1 cellular context compared by ENCODE assay signal in the genomic region with DNA sequence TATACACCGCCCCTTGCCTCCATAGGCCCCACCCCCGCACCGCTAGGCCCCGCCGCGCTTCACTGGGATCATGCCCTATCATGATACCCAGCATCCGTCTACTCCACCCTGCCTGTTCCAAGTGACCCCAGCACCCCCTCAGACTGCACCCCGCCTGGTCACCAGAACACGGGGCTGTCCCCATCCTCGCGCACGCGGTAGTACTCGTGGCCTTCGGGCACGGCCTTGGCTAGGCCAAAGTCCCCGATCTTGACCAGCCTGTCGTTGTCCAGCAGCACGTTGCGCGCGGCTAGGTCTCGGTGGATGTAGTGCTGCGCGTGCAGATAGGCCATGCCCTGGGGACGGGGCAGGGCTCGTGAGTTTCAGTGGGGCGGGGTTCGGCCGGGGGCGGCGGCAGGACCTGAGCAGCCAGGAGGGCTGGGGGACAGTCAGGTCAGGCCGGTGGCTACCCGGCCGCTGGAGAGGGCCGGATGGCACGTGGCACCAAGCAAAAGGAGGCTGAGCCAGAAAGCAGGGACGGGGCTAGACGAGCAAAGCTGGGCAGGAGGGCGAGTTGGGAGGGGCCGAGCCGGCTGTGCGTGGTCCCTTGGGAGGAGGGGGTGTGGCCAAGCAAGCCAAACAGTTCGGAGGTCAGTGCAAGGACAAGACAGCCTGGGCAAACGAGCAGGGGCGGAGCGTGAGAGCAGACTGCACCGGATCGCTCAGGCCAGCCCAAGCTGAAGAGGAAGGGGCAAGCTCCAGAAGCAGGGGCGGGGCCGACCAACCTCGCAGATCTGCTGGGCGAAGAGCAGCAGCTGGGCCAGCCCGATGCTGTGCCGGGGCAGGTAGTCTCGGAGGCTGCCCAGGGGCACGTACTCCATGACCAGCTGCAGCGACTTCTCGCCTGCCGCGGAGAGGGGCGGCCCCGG.
TF ChIP-seq lines count a peak whose summit lies in the region.

No MANE protein-coding gene starts in this region.

TF ChIP-seq in GM23338, 12 proteins besides CTCF, POLR2A, EP300 and RAD21 (continued from another document):
- peak; percentile 55; the same call in 1 of the 2 replicates for TF ChIP-seq POLR2AphosphoS5 (IDR thresholded peaks at IDR 0.05; ENCODE audit: low read depth)
- TF ChIP-seq CREB1 (CRISPR knock-in tag; IDR thresholded peaks at IDR 0.05; ENCODE audit: low read depth), result no peak
- TF ChIP-seq, protein P1, sequence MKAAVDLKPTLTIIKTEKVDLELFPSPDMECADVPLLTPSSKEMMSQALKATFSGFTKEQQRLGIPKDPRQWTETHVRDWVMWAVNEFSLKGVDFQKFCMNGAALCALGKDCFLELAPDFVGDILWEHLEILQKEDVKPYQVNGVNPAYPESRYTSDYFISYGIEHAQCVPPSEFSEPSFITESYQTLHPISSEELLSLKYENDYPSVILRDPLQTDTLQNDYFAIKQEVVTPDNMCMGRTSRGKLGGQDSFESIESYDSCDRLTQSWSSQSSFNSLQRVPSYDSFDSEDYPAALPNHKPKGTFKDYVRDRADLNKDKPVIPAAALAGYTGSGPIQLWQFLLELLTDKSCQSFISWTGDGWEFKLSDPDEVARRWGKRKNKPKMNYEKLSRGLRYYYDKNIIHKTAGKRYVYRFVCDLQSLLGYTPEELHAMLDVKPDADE (IDR thresholded peaks at IDR 0.05), result 0 out of 2 replicates have a peak, but pooled peaks have one; percentile 3
- TF ChIP-seq ZNF331 (CRISPR knock-in tag; IDR thresholded peaks at IDR 0.05; ENCODE audit: low read depth), result no peak
- no peak for TF ChIP-seq STAT1 (IDR thresholded peaks at IDR 0.05; ENCODE audit: unreplicated experiment)
- no peak for TF ChIP-seq NANOG (IDR thresholded peaks at IDR 0.05; ENCODE audit: borderline replicate concordance)
- TF ChIP-seq, protein P2, sequence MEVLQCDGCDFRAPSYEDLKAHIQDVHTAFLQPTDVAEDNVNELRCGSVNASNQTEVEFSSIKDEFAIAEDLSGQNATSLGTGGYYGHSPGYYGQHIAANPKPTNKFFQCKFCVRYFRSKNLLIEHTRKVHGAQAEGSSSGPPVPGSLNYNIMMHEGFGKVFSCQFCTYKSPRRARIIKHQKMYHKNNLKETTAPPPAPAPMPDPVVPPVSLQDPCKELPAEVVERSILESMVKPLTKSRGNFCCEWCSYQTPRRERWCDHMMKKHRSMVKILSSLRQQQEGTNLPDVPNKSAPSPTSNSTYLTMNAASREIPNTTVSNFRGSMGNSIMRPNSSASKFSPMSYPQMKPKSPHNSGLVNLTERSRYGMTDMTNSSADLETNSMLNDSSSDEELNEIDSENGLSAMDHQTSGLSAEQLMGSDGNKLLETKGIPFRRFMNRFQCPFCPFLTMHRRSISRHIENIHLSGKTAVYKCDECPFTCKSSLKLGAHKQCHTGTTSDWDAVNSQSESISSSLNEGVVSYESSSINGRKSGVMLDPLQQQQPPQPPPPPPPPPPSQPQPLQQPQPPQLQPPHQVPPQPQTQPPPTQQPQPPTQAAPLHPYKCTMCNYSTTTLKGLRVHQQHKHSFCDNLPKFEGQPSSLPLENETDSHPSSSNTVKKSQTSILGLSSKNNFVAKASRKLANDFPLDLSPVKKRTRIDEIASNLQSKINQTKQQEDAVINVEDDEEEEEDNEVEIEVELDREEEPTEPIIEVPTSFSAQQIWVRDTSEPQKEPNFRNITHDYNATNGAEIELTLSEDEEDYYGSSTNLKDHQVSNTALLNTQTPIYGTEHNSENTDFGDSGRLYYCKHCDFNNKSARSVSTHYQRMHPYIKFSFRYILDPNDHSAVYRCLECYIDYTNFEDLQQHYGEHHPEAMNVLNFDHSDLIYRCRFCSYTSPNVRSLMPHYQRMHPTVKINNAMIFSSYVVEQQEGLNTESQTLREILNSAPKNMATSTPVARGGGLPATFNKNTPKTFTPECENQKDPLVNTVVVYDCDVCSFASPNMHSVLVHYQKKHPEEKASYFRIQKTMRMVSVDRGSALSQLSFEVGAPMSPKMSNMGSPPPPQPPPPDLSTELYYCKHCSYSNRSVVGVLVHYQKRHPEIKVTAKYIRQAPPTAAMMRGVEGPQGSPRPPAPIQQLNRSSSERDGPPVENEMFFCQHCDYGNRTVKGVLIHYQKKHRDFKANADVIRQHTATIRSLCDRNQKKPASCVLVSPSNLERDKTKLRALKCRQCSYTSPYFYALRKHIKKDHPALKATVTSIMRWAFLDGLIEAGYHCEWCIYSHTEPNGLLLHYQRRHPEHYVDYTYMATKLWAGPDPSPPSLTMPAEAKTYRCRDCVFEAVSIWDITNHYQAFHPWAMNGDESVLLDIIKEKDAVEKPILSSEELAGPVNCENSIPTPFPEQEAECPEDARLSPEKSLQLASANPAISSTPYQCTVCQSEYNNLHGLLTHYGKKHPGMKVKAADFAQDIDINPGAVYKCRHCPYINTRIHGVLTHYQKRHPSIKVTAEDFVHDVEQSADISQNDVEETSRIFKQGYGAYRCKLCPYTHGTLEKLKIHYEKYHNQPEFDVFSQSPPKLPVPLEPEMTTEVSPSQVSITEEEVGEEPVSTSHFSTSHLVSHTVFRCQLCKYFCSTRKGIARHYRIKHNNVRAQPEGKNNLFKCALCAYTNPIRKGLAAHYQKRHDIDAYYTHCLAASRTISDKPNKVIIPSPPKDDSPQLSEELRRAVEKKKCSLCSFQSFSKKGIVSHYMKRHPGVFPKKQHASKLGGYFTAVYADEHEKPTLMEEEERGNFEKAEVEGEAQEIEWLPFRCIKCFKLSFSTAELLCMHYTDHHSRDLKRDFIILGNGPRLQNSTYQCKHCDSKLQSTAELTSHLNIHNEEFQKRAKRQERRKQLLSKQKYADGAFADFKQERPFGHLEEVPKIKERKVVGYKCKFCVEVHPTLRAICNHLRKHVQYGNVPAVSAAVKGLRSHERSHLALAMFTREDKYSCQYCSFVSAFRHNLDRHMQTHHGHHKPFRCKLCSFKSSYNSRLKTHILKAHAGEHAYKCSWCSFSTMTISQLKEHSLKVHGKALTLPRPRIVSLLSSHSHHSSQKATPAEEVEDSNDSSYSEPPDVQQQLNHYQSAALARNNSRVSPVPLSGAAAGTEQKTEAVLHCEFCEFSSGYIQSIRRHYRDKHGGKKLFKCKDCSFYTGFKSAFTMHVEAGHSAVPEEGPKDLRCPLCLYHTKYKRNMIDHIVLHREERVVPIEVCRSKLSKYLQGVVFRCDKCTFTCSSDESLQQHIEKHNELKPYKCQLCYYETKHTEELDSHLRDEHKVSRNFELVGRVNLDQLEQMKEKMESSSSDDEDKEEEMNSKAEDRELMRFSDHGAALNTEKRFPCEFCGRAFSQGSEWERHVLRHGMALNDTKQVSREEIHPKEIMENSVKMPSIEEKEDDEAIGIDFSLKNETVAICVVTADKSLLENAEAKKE (CRISPR knock-in tag; IDR thresholded peaks at IDR 0.05), result no peak
